Comparison of ENCODE assay signal across 28 cellular contexts in genomic region chr3:37026851-37027250, GRCh38.
"Had no signal": no experiment of that assay in that cellular context is flagged by ENCODE, and none has a peak within 500 bp of the region (broad histone marks: within the 10 kb centered on the region; RNA-seq: fewer than 3 reads in every experiment).

No MANE protein-coding gene starts in this region.

- H3K36me3 ChIP-seq: prostate gland, uterus had no signal

- H3K27ac ChIP-seq: colonic mucosa, esophagus muscularis mucosa, foreskin keratinocyte, gastroesophageal sphincter, neutrophil, sigmoid colon, upper lobe of right lung, uterus had no signal

- DNase-seq: colonic mucosa; effector CD8-positive, alpha-beta T cell; endodermal cell; heart left ventricle; hippocampal formation; immature natural killer cell; islet precursor cell; kidney glomerular epithelial cell; mesenchymal stem cell; mucosa of descending colon; naive B cell; right cardiac atrium; sigmoid colon; stimulated activated CD4-positive, alpha-beta T cell treated with anti-CD3 and anti-CD28 coated beads, Interleukin-2, amount 100 ng/mL, for 24 hours; stimulated activated CD4-positive, alpha-beta T cell treated with anti-CD3 and anti-CD28 coated beads, Interleukin-4, amount 100 ng/mL, for 24 hours; stimulated activated naive CD4-positive, alpha-beta T cell treated with Interleukin-2 at 50 U/mL for 16 hours; stomach; tibial artery; upper lobe of right lung; uterus had no signal

- H3K4me3 ChIP-seq: colonic mucosa, esophagus muscularis mucosa, gastroesophageal sphincter, heart left ventricle, mucosa of descending colon, prostate gland, sigmoid colon, stomach, tibial artery, upper lobe of right lung, uterus had no signal

- H3K4me1 ChIP-seq: colonic mucosa, upper lobe of right lung, uterus had no signal

- H3K27me3 ChIP-seq: colonic mucosa, esophagus muscularis mucosa, foreskin keratinocyte, gastroesophageal sphincter, heart left ventricle, neutrophil, sigmoid colon, stomach, tibial artery, upper lobe of right lung, uterus had no signal

- H3K9me3 ChIP-seq: colonic mucosa, esophagus muscularis mucosa, gastroesophageal sphincter, mucosa of descending colon, neutrophil, prostate gland, sigmoid colon, stomach, tibial artery, upper lobe of right lung, uterus had no signal

- ATAC-seq: foreskin keratinocyte; gastroesophageal sphincter; heart left ventricle; left lobe of liver; mucosa of descending colon; natural killer cell treated with Interleukin-12 subunit alpha and Interleukin-12 subunit beta and Interleukin-15 and Interleukin-18, amount 100 ng/mL, for 72 hours; right cardiac atrium; stimulated activated effector memory CD8-positive, alpha-beta T cell treated with anti-CD3 and anti-CD28 coated beads, Interleukin-12 subunit alpha, Interleukin-12 subunit beta, amount 100 ng/mL, for 72 hours; upper lobe of right lung had no signal
